Comparison of ENCODE assay signal across 22 cellular contexts in the genomic region with DNA sequence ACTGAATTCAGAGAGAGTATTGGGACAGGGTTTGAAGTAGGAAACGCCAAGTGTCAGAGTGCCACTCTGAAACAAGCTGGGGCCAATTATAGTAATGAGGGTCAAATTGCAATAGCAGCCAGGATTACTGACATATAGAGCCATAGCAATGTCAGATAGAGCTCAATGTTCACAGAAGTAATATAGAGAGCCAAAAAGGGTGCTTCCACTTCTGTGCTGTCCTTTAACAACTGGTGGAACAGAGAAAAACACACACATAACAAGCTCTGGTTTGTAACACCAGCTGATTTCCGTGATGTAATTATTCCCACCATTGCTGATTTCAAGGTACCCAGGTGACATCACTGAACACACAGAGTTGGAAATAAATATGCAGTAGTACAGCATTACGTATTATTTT. TPM values are rescaled to one million over a fixed set of nuclear protein-coding genes. Genes with fewer than 3 reads are reported as not detected.
DNase-seq lines count a peak whose midpoint lies in the region; ATAC-seq, FAIRE-seq and TF ChIP-seq lines count a peak whose summit lies in the region.
"Had no signal": no experiment of that assay in that cellular context is flagged by ENCODE, and none has a peak within 500 bp of the region (broad histone marks: within the 10 kb centered on the region; RNA-seq: fewer than 3 reads in every experiment).

No MANE protein-coding gene starts in this region.

- H4K20me1 ChIP-seq in neural progenitor cell (ENCODE audit: low read depth), result no peaks in the 10 kb centered on the region

- H3K9me3 Mint-ChIP-seq in activated naive CD8-positive, alpha-beta T cell (ENCODE audit: low read depth), result no peaks in the 10 kb centered on the region
- H3K9me3 Mint-ChIP-seq in activated naive CD8-positive, alpha-beta T cell treated with anti-CD3 and anti-CD28 coated beads for 36 hours, result peaks cover 1% of the 10 kb centered on the region
- peaks cover 3% of the 10 kb centered on the region for H3K9me3 Mint-ChIP-seq in neural progenitor cell
- H3K9me3 Mint-ChIP-seq: natural killer cell had no signal

- peaks cover 30% of the 10 kb centered on the region for H3K4me1 ChIP-seq in neural progenitor cell
- peaks cover 0 to 14% (median 2%) of the 10 kb centered on the region in 12 donors for H3K4me1 ChIP-seq in heart left ventricle
- no peaks in the 10 kb centered on the region for H3K4me1 ChIP-seq in right cardiac atrium (ENCODE audit: control insufficient read depth, insufficient read depth, low read length)
- H3K4me1 ChIP-seq: upper lobe of right lung had no signal

- H3K4me3 Mint-ChIP-seq in activated naive CD8-positive, alpha-beta T cell, result no peak overlapping the region
- H3K4me3 Mint-ChIP-seq in activated naive CD8-positive, alpha-beta T cell treated with anti-CD3 and anti-CD28 coated beads for 36 hours, result no peak overlapping the region
- no peak overlapping the region for H3K4me3 Mint-ChIP-seq in neural progenitor cell
- H3K4me3 Mint-ChIP-seq: natural killer cell had no signal

- H3K79me2 ChIP-seq in neural progenitor cell (ENCODE audit: low read depth), result no peaks in the 10 kb centered on the region

- peak overlapping the region; percentile 61 for H3K27ac Mint-ChIP-seq in activated naive CD8-positive, alpha-beta T cell
- H3K27ac Mint-ChIP-seq in activated naive CD8-positive, alpha-beta T cell treated with anti-CD3 and anti-CD28 coated beads for 36 hours, result no peak overlapping the region
- no peak overlapping the region for H3K27ac Mint-ChIP-seq in neural progenitor cell
- H3K27ac Mint-ChIP-seq: natural killer cell had no signal

- no peak for DNase-seq in activated naive CD8-positive, alpha-beta T cell treated with anti-CD3 and anti-CD28 coated beads for 36 hours
- DNase-seq in bronchial epithelial cell (ENCODE audit: low read depth) (peak; percentile 26), neural progenitor cell (ENCODE audit: low spot score) (no peak), heart left ventricle (no peak), SKM-1 (lab: John Stamatoyannopoulos, UW; ENCODE audit: unreplicated experiment) (no peak), MG63 (no peak), right cardiac atrium (no peak)
- DNase-seq: adrenal gland; C1 segment of cervical spinal cord; natural killer cell; NCI-H187; NCI-H774; SHP77; stimulated activated CD4-positive, alpha-beta T cell treated with anti-CD3 and anti-CD28 coated beads, Interleukin-4, amount 100 ng/mL, for 1 hour; upper lobe of right lung had no signal

- H3K36me3 Mint-ChIP-seq in activated naive CD8-positive, alpha-beta T cell, result peaks cover 2% of the 10 kb centered on the region
- H3K36me3 Mint-ChIP-seq in activated naive CD8-positive, alpha-beta T cell treated with anti-CD3 and anti-CD28 coated beads for 36 hours, result peaks cover 3% of the 10 kb centered on the region
- H3K36me3 Mint-ChIP-seq in neural progenitor cell, result no peaks in the 10 kb centered on the region
- H3K36me3 Mint-ChIP-seq: natural killer cell had no signal

- peaks cover 8% of the 10 kb centered on the region for H3F3A ChIP-seq in neural progenitor cell (ENCODE audit: low read depth)

- H3K27me3 ChIP-seq in bronchial epithelial cell (ENCODE audit: control insufficient read depth, insufficient read depth, low read length) (no peaks in the 10 kb centered on the region), neural progenitor cell (no peaks in the 10 kb centered on the region), heart left ventricle (no peaks in the 10 kb centered on the region), MG63 (no peaks in the 10 kb centered on the region), right cardiac atrium (ENCODE audit: control insufficient read depth, insufficient read depth) (no peaks in the 10 kb centered on the region)
- H3K27me3 ChIP-seq: adrenal gland, upper lobe of right lung had no signal

- no peak overlapping the region for H3K9ac ChIP-seq in neural progenitor cell

- FAIRE-seq in bronchial epithelial cell (lab: Jason Lieb, UNC), result no peak
- FAIRE-seq: H1, TTC549 had no signal

- TF ChIP-seq CTCF in bronchial epithelial cell (IDR thresholded peaks at IDR 0.05; ENCODE audit: insufficient read depth, low read length, severe bottlenecking), result no peak
- TF ChIP-seq CTCF in neural progenitor cell (IDR thresholded peaks at IDR 0.05), result no peak
- TF ChIP-seq CTCF in heart left ventricle (IDR thresholded peaks at IDR 0.05), result no peak

- no peak overlapping the region for H2AFZ ChIP-seq in neural progenitor cell (replicated peaks)

- 72 to 82% (median 74%) methylated on average over 3 of the region's 3 CpGs for WGBS in heart left ventricle, 4 donors
- 65% methylated on average over 3 of the region's 3 CpGs for WGBS in right cardiac atrium

- H3K4me3 ChIP-seq in bronchial epithelial cell (ENCODE audit: low read depth, low read length) (no peak overlapping the region), neural progenitor cell (no peak overlapping the region), heart left ventricle (no peak overlapping the region), MG63 (no peak overlapping the region), right cardiac atrium (ENCODE audit: low read length) (no peak overlapping the region)
- H3K4me3 ChIP-seq: adrenal gland, upper lobe of right lung had no signal

- H3K9me3 ChIP-seq in neural progenitor cell (ENCODE audit: low read depth), result no peaks in the 10 kb centered on the region
- H3K9me3 ChIP-seq in heart left ventricle, result no peaks in the 10 kb centered on the region
- H3K9me3 ChIP-seq in MG63, result no peaks in the 10 kb centered on the region
- H3K9me3 ChIP-seq in right cardiac atrium (ENCODE audit: control insufficient read depth, low read length), result no peaks in the 10 kb centered on the region
- H3K9me3 ChIP-seq: adrenal gland, upper lobe of right lung had no signal

- ATAC-seq in heart left ventricle (no peak), right cardiac atrium (no peak)
- ATAC-seq: natural killer cell, upper lobe of right lung had no signal

- no peaks in the 10 kb centered on the region for H3K27me3 Mint-ChIP-seq in activated naive CD8-positive, alpha-beta T cell
- no peaks in the 10 kb centered on the region for H3K27me3 Mint-ChIP-seq in activated naive CD8-positive, alpha-beta T cell treated with anti-CD3 and anti-CD28 coated beads for 36 hours
- H3K27me3 Mint-ChIP-seq in neural progenitor cell (ENCODE audit: insufficient read depth, low read depth), result peaks cover 4% of the 10 kb centered on the region

- no peak overlapping the region for H3K27ac ChIP-seq in neural progenitor cell
- H3K27ac ChIP-seq in heart left ventricle, result no peak overlapping the region
- no peak overlapping the region for H3K27ac ChIP-seq in right cardiac atrium (ENCODE audit: low read length)
- H3K27ac ChIP-seq: adrenal gland, upper lobe of right lung had no signal

- H3K4me1 Mint-ChIP-seq in activated naive CD8-positive, alpha-beta T cell (ENCODE audit: low read depth), result peaks cover 25% of the 10 kb centered on the region
- peaks cover 19% of the 10 kb centered on the region for H3K4me1 Mint-ChIP-seq in activated naive CD8-positive, alpha-beta T cell treated with anti-CD3 and anti-CD28 coated beads for 36 hours
- peaks cover 10% of the 10 kb centered on the region for H3K4me1 Mint-ChIP-seq in neural progenitor cell

- peak overlapping the region; percentile 51 for H3K4me2 ChIP-seq in neural progenitor cell

- intact Hi-C loops in heart left ventricle (cut with DNase I) (no loop called here), right cardiac atrium (cut with DNase I) (no loop called here)

- H3K36me3 ChIP-seq in bronchial epithelial cell (ENCODE audit: control insufficient read depth, insufficient read depth, low read length) (no peaks in the 10 kb centered on the region), neural progenitor cell (no peaks in the 10 kb centered on the region), heart left ventricle (no peaks in the 10 kb centered on the region), MG63 (no peaks in the 10 kb centered on the region)
- H3K36me3 ChIP-seq: adrenal gland, upper lobe of right lung had no signal

- no peak for TF ChIP-seq POLR2A in heart left ventricle (IDR thresholded peaks at IDR 0.05)

RNA-seq across cellular contexts. Expression of a gene that starts 3.0 kb away (rescaled TPM):
- 10 to 100 TPM; 21.1 to 25.6 TPM for total RNA-seq in activated naive CD8-positive, alpha-beta T cell treated with anti-CD3 and anti-CD28 coated beads for 36 hours
- total RNA-seq in bronchial epithelial cell (0.77 and 3.9 TPM in 2 replicates), neural progenitor cell (ENCODE audit: low replicate concordance) (0.28 and 1.0 TPM in 2 replicates), heart left ventricle (10 to 100 TPM in 1 of 9 donors, 1 to 10 TPM in 8; 2.7 to 18.8 (median 4.5) TPM), right cardiac atrium (1 to 10 TPM; 3.7 to 7.2 (median 5.1) TPM)
- polyA plus RNA-seq in heart left ventricle (1 to 10 TPM; 3.7 to 5.2 TPM), right cardiac atrium (5.0 TPM)
- 14.3 and 27.2 TPM in 2 replicates for total RNA-seq in MG63 (2014; rRNA removed; shearing (Covaris generic); ENCODE audit: low replicate concordance)
- total RNA-seq: epithelial cell of proximal tubule, G401, H1 had no signal
- polyA plus RNA-seq: H1 had no signal

RNA-seq across cellular contexts. Expression of a gene that starts 9.2 kb away (rescaled TPM):
- total RNA-seq in activated naive CD8-positive, alpha-beta T cell treated with anti-CD3 and anti-CD28 coated beads for 36 hours, result not detected
- not detected in 2 replicates for total RNA-seq in bronchial epithelial cell
- total RNA-seq in neural progenitor cell (ENCODE audit: low replicate concordance), result not detected in 2 replicates
- not detected for total RNA-seq in heart left ventricle
- polyA plus RNA-seq in heart left ventricle, result not detected
- total RNA-seq in MG63 (2014; rRNA removed; shearing (Covaris generic); ENCODE audit: low replicate concordance), result not detected in 2 replicates
- total RNA-seq in right cardiac atrium, result not detected
- polyA plus RNA-seq in right cardiac atrium, result not detected
- total RNA-seq: adrenal gland, dermis microvascular lymphatic vessel endothelial cell, epithelial cell of proximal tubule, G401, H1, natural killer cell, OCI-LY7, upper lobe of right lung had no signal
- polyA plus RNA-seq: adrenal gland, H1 had no signal

RNA-seq across cellular contexts. Expression of a gene that starts 44.8 kb away (rescaled TPM):
- total RNA-seq in activated naive CD8-positive, alpha-beta T cell treated with anti-CD3 and anti-CD28 coated beads for 36 hours, result not detected
- total RNA-seq in bronchial epithelial cell (0.13 TPM in 1 of 2 replicates, not detected in the other), neural progenitor cell (ENCODE audit: low replicate concordance) (not detected in 2 replicates), heart left ventricle (1 to 10 TPM in 1 of 9 donors, under 1 TPM in 6, not detected in 2; 0.30 to 1.1 (median 0.56) TPM), right cardiac atrium (1 to 10 TPM in 1 of 4 donors, under 1 TPM in 3; 0.28 to 1.6 (median 0.62) TPM)
- polyA plus RNA-seq in heart left ventricle (under 1 TPM; 0.08 to 0.76 TPM), right cardiac atrium (0.32 TPM)
- total RNA-seq in MG63 (2014; rRNA removed; shearing (Covaris generic); ENCODE audit: low replicate concordance), result 1.8 TPM in 1 of 2 replicates, not detected in the other
- total RNA-seq: dermis microvascular lymphatic vessel endothelial cell, epithelial cell of proximal tubule, G401, H1, OCI-LY7 had no signal
- polyA plus RNA-seq: H1 had no signal
